9 cellular contexts compared by ENCODE assay signal in the genomic region with DNA sequence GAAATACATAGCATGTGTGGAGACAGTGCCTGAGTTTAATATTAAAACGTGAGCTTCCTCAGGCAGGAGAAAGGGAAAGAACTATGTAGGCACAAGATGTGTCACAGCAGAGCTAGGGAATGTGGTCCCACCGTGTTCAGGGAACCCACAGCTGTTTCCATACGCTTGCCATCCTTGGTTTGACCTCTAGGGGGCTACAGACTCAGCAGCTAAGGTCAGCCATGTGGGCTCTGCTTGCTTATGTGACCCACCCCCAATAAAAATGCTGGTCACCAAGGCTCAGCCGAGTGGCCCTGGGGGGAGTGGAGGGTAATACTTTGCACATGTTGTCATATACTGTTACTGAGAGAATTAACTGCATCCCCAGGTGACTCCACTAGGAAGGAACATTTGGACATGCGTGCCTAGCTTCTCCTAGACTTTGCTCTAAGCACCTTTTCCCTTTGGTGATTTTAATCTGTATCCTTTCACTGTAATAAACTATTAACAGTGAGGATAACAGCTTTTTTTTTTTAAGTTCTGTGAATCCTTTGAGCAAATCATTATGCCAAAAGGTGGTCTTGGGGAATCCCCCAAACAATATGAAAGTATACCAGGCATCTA. TPM values are rescaled to one million over a fixed set of nuclear protein-coding genes. Genes with fewer than 3 reads are reported as not detected.
DNase-seq lines count a peak whose midpoint lies in the region; ATAC-seq, FAIRE-seq and TF ChIP-seq lines count a peak whose summit lies in the region.
"Had no signal": no experiment of that assay in that cellular context is flagged by ENCODE, and none has a peak within 500 bp of the region (broad histone marks: within the 10 kb centered on the region; RNA-seq: fewer than 3 reads in every experiment).

No MANE protein-coding gene starts in this region.

- H3K27me3 ChIP-seq in H1 (replicated peaks in 1 of 4; ENCODE audit: control insufficient read depth in 3 of 4, extremely low read depth in 1 of 4, insufficient read depth in 3 of 4, low read length in 3 of 4) (no peaks in the 10 kb centered on the region), neural cell (ENCODE audit: insufficient read depth, low read depth, low read length) (no peaks in the 10 kb centered on the region)

- no peak overlapping the region for H3K56ac ChIP-seq in H1 (replicated peaks; ENCODE audit: insufficient read length, low read depth, low read length)

- DNase-seq in activated gamma-delta T cell treated with Interleukin-2 at 50 U/mL for 16 hours (peak; percentile 51), activated gamma-delta T cell (lab: John Stamatoyannopoulos, UW) (no peak), KBM-7 (peak; percentile 72), H1 (ENCODE audit: low read depth in 1 of 2, low spot score in 2 of 2) (peak in 1 of 2 experiments; percentile 86)
- peak; percentile 73 for DNase-seq in activated CD4-positive, alpha-beta T cell treated with anti-CD3 and anti-CD28 coated beads for 36 hours

- POLR2A ChIA-PET in activated CD4-positive, alpha-beta T cell treated with anti-CD3 and anti-CD28 coated beads for 36 hours (lab: Charles Lee) = no interaction called here
- POLR2A ChIA-PET in H1 (lab: Charles Lee; ENCODE audit: partially characterized antibody) = interaction anchor here (0.7 to 1.6 kb wide), 3 partner anchors 12 to 57 kb away, joined by 3 to 6 read pairs (median 3); no protein-coding TSS in a partner anchor

- H3K36me3 ChIP-seq in H1 (ENCODE audit: control insufficient read depth in 2 of 4, insufficient read depth in 4 of 4, low read length in 3 of 4) (peaks cover 4 to 18% (median 16%) of the 10 kb centered on the region in 4 experiments; a peak in 7 of 8 replicates), neural cell (ENCODE audit: insufficient read depth, low read length) (peaks cover 12% of the 10 kb centered on the region)

- no peak overlapping the region for H4K5ac ChIP-seq in H1 (ENCODE audit: insufficient read length, low read depth, low read length)

- H2AK5ac ChIP-seq in H1 (ENCODE audit: low read depth, low read length) = no peak overlapping the region

- TF ChIP-seq CTCF in H1 (IDR thresholded peaks at IDR 0.05; ENCODE audit: control extremely low read depth in 1 of 3, insufficient read depth in 1 of 3, low read depth in 1 of 3, low read length in 3 of 3) (peak; percentile 69 to 90 (median 80)), neural cell (IDR thresholded peaks at IDR 0.05; ENCODE audit: poor library complexity, severe bottlenecking) (peak; percentile 51)

- no peak overlapping the region for H2BK5ac ChIP-seq in H1 (ENCODE audit: low read depth, low read length)

- no peaks in the 10 kb centered on the region for H3K9me3 ChIP-seq in H1 (ENCODE audit: insufficient read depth in 2 of 2, low read depth in 1 of 2, low read length in 1 of 2)
- H3K9me3 ChIP-seq in neural cell (ENCODE audit: low read length) = no peaks in the 10 kb centered on the region

- H2BK20ac ChIP-seq in H1 (ENCODE audit: low read length) = no peak overlapping the region

- H2AFZ ChIP-seq in H1 (ENCODE audit: low read length) (no peak overlapping the region), neural cell (ENCODE audit: low read depth, low read length) (no peak overlapping the region)

- H3K27me3 Mint-ChIP-seq in activated CD4-positive, alpha-beta T cell treated with anti-CD3 and anti-CD28 coated beads for 36 hours = no peaks in the 10 kb centered on the region

- H3K9me3 Mint-ChIP-seq in activated CD4-positive, alpha-beta T cell treated with anti-CD3 and anti-CD28 coated beads for 36 hours (ENCODE audit: low read depth) = no peaks in the 10 kb centered on the region

- in situ Hi-C loops in KBM-7 (cut with MboI; ENCODE audit: low pct_unique_long_range_greater_than_20kb, low sequenced_read_pairs) = no loop called here

- H3K18ac ChIP-seq in H1 (ENCODE audit: extremely low read depth, low read length) = no peak overlapping the region

- H3K9me2 ChIP-seq in neural cell (ENCODE audit: insufficient read depth, low read length) = no peaks in the 10 kb centered on the region

- FAIRE-seq in H1 (lab: Jason Lieb, UNC) = no peak

- no peak for ATAC-seq in activated CD4-positive, alpha-beta T cell treated with anti-CD3 and anti-CD28 coated beads for 36 hours
- no peak for ATAC-seq in HG02642 (IDR thresholded peaks at IDR 0.05; ENCODE audit: poor library complexity, unreplicated experiment)
- ATAC-seq in GM19328 (IDR thresholded peaks at IDR 0.05; ENCODE audit: unreplicated experiment) = no peak
- ATAC-seq: left colon had no signal

- H2BK120ac ChIP-seq in H1 (replicated peaks; ENCODE audit: low read depth, low read length) = no peak overlapping the region

- TF ChIP-seq POLR2A in H1 (IDR thresholded peaks at IDR 0.05; ENCODE audit: control extremely low read depth in 1 of 2, low read depth in 2 of 2, low read length in 2 of 2) = no peak

- H3K4me3 ChIP-seq in H1 (ENCODE audit: extremely low read depth in 1 of 4, insufficient read depth in 2 of 4, low read depth in 3 of 4, low read length in 4 of 4) (no peak overlapping the region), neural cell (ENCODE audit: low read length) (no peak overlapping the region)

- H3K36me3 Mint-ChIP-seq in activated CD4-positive, alpha-beta T cell treated with anti-CD3 and anti-CD28 coated beads for 36 hours (ENCODE audit: low read depth) = peaks cover 24% of the 10 kb centered on the region

- TF ChIP-seq EP300 in H1 (IDR thresholded peaks at IDR 0.05; ENCODE audit: borderline replicate concordance in 1 of 2, low read depth in 2 of 2, low read length in 2 of 2) = no peak
- TF ChIP-seq EP300 in neural cell (conservative IDR thresholded peaks at IDR 0.05; ENCODE audit: poor library complexity, severe bottlenecking) = no peak

- H4K91ac ChIP-seq in H1 (replicated peaks; ENCODE audit: insufficient read length, low read length) = no peak overlapping the region

- H4K20me1 ChIP-seq in H1 (replicated peaks in 1 of 2; ENCODE audit: control insufficient read depth in 1 of 2, insufficient read depth in 2 of 2, low read length in 2 of 2) (peaks cover 0 to 1% of the 10 kb centered on the region in 2 experiments), neural cell (ENCODE audit: insufficient read depth) (no peaks in the 10 kb centered on the region)

- H3K79me2 ChIP-seq in H1 (ENCODE audit: control insufficient read depth in 1 of 2, insufficient read depth in 2 of 2, low read length in 2 of 2) = peaks cover 0 to 2% of the 10 kb centered on the region in 2 experiments; a peak in 1 of 4 replicates
- H3K79me2 ChIP-seq in neural cell (replicated peaks; ENCODE audit: insufficient read depth, low read length) = peaks cover 10% of the 10 kb centered on the region

- peaks cover 2% of the 10 kb centered on the region; the same call in 1 of the 2 replicates for H3K79me1 ChIP-seq in H1 (ENCODE audit: low read depth, low read length)

- H2BK15ac ChIP-seq in H1 (ENCODE audit: low read length) = no peak overlapping the region

- H3K4me2 ChIP-seq in H1 (ENCODE audit: insufficient read depth in 1 of 2, low read depth in 2 of 2, low read length in 2 of 2) (no peak overlapping the region), neural cell (ENCODE audit: low read length) (no peak overlapping the region)

- H3K9ac ChIP-seq in H1 (replicated peaks in 1 of 4; ENCODE audit: extremely low read depth in 1 of 4, low read depth in 3 of 4, low read length in 3 of 4) = no peak overlapping the region
- no peak overlapping the region for H3K9ac ChIP-seq in neural cell (ENCODE audit: low read length)

- H4K8ac ChIP-seq in H1 (ENCODE audit: extremely low read depth, insufficient read depth, low read length) = no peak overlapping the region

- H3K14ac ChIP-seq in H1 (ENCODE audit: insufficient read length) = no peak overlapping the region

- TF ChIP-seq RAD21 in H1 (IDR thresholded peaks at IDR 0.05 in 1 of 2, conservative IDR thresholded peaks at IDR 0.05 in 1 of 2; ENCODE audit: low read depth in 2 of 2, low read length in 2 of 2) (peak; percentile 55 to 71), neural cell (conservative IDR thresholded peaks at IDR 0.05) (peak; percentile 19)

- H3K27ac Mint-ChIP-seq in activated CD4-positive, alpha-beta T cell treated with anti-CD3 and anti-CD28 coated beads for 36 hours = no peak overlapping the region

- H3K4me1 Mint-ChIP-seq in activated CD4-positive, alpha-beta T cell treated with anti-CD3 and anti-CD28 coated beads for 36 hours = peaks cover 13% of the 10 kb centered on the region

- H3K27ac ChIP-seq in H1 (ENCODE audit: low read depth, low read length) (no peak overlapping the region), neural cell (ENCODE audit: low read length) (no peak overlapping the region)

- WGBS in H1 (ENCODE audit: extremely low coverage in 1 of 2, insufficient coverage in 1 of 2, insufficient read length in 1 of 2, insufficient replicate concordance in 2 of 2, low coverage in 1 of 2, low lambda C conversion rate in 2 of 2, missing lambda C conversion rate in 1 of 2), 2 experiments = 61% methylated on average over 5 of the region's 5 CpGs; no CpG with 5 or more reads in 1 of the 2 experiments

- H3K23me2 ChIP-seq in H1 (ENCODE audit: low read depth, low read length) = peaks cover 6% of the 10 kb centered on the region

- H3K4me3 Mint-ChIP-seq in activated CD4-positive, alpha-beta T cell treated with anti-CD3 and anti-CD28 coated beads for 36 hours = no peak overlapping the region

- H3K23ac ChIP-seq in H1 (ENCODE audit: insufficient read length) = no peak overlapping the region

- peaks cover 0 to 3% (median 2%) of the 10 kb centered on the region in 4 experiments; a peak in 2 of 7 replicates for H3K4me1 ChIP-seq in H1 (replicated peaks in 1 of 4; ENCODE audit: control insufficient read depth in 3 of 4, insufficient read depth in 4 of 4, low read length in 3 of 4)

- no peak overlapping the region for H3K4ac ChIP-seq in H1 (replicated peaks; ENCODE audit: insufficient read length, low read depth, low read length)

- CTCF ChIA-PET in activated CD4-positive, alpha-beta T cell treated with anti-CD3 and anti-CD28 coated beads for 36 hours (lab: Charles Lee) = interaction anchor here (0.6 to 2.4 kb wide), 15 partner anchors 8 to 189 kb away, joined by 3 to 11 read pairs (median 3); no protein-coding TSS in a partner anchor
- CTCF ChIA-PET in H1 (lab: Charles Lee; ENCODE audit: partially characterized antibody) = interaction anchor here (0.6 to 3.7 kb wide), 27 partner anchors 8 to 462 kb away, joined by 3 to 15 read pairs (median 4); no protein-coding TSS in a partner anchor

- H3F3A ChIP-seq in neural cell (ENCODE audit: insufficient read depth, low read length, poor library complexity, severe bottlenecking) = no peaks in the 10 kb centered on the region

- no peak overlapping the region for H2BK12ac ChIP-seq in H1 (ENCODE audit: low read depth, low read length)

- intact Hi-C loops in activated CD4-positive, alpha-beta T cell treated with anti-CD3 and anti-CD28 coated beads for 36 hours (cut with DNase I, micrococcal nuclease) = loop anchor here (5.0 to 10.0 kb wide), 2 partner anchors 54 to 429 kb away; partner anchors contain the start of gene CYFIP1 (in 1 of the 2)

RNA-seq across cellular contexts. Expression of gene TUBGCP5, which starts 3.3 kb away (rescaled TPM):
- 10 to 100 TPM; 16.2 to 16.4 TPM for total RNA-seq in activated CD4-positive, alpha-beta T cell treated with anti-CD3 and anti-CD28 coated beads for 36 hours
- 12.5 and 12.7 TPM in 2 replicates for total RNA-seq in H1 (2021; fragmentation: NEBNext Ultra II Directional; extraction: Animal tissue kit (Norgen Biotek cat#: 25700))
- polyA plus RNA-seq in H1 (2011; rRNA removed) = 5.4 and 6.3 TPM in 2 replicates
- 10.4 TPM for polyA plus RNA-seq in H1 (2011; cell fraction: cytosol; rRNA removed)
- 8.4 TPM for polyA plus RNA-seq in H1 (2011; cell fraction: nucleus; rRNA removed)
- 8.3 to 11.4 TPM (median 9.9 TPM) in 4 replicates for polyA plus RNA-seq in H1 (2012, experiment 1 of 2)
- polyA plus RNA-seq in H1 (2012, experiment 2 of 2) = 0.60 TPM
- polyA plus RNA-seq in H1 (2013, experiment 1 of 2) = 12.7 TPM
- 10.5 TPM for polyA plus RNA-seq in H1 (2013, experiment 2 of 2)
- 11.0 and 14.1 TPM in 2 replicates for polyA minus RNA-seq in H1 (2011; rRNA and poly(A)+ RNA removed)
- 9.9 TPM for polyA minus RNA-seq in H1 (2011; cell fraction: cytosol; rRNA and poly(A)+ RNA removed)
- polyA minus RNA-seq in H1 (2011; cell fraction: nucleus; rRNA and poly(A)+ RNA removed) = 17.3 TPM
- 23.3 and 30.3 TPM in 2 replicates for polyA plus RNA-seq in neural cell
- 46.5 and 53.7 TPM in 2 replicates for polyA minus RNA-seq in neural cell

RNA-seq across cellular contexts. Expression of gene CYFIP1, which starts 55.9 kb away (rescaled TPM):
- total RNA-seq in activated CD4-positive, alpha-beta T cell treated with anti-CD3 and anti-CD28 coated beads for 36 hours = 10 to 100 TPM; 31.1 to 32.8 TPM
- total RNA-seq in H1 (2021; fragmentation: NEBNext Ultra II Directional; extraction: Animal tissue kit (Norgen Biotek cat#: 25700)) = 81.7 and 82.2 TPM in 2 replicates
- 38.6 and 49.8 TPM in 2 replicates for polyA plus RNA-seq in H1 (2011; rRNA removed)
- polyA plus RNA-seq in H1 (2011; cell fraction: cytosol; rRNA removed) = 39.1 TPM
- 51.3 TPM for polyA plus RNA-seq in H1 (2011; cell fraction: nucleus; rRNA removed)
- 38.5 to 52.3 TPM (median 48.5 TPM) in 4 replicates for polyA plus RNA-seq in H1 (2012, experiment 1 of 2)
- 22.2 TPM for polyA plus RNA-seq in H1 (2012, experiment 2 of 2)
- polyA plus RNA-seq in H1 (2013, experiment 1 of 2) = 31.3 TPM
- 28.0 TPM for polyA plus RNA-seq in H1 (2013, experiment 2 of 2)
- polyA minus RNA-seq in H1 (2011; rRNA and poly(A)+ RNA removed) = 92.3 and 92.5 TPM in 2 replicates
- 21.3 TPM for polyA minus RNA-seq in H1 (2011; cell fraction: cytosol; rRNA and poly(A)+ RNA removed)
- polyA minus RNA-seq in H1 (2011; cell fraction: nucleus; rRNA and poly(A)+ RNA removed) = 34.5 TPM
- polyA plus RNA-seq in neural cell = 9.3 and 22.2 TPM in 2 replicates
- 18.5 and 19.0 TPM in 2 replicates for polyA minus RNA-seq in neural cell
